1 cellular context compared by ENCODE assay signal in the genomic region with DNA sequence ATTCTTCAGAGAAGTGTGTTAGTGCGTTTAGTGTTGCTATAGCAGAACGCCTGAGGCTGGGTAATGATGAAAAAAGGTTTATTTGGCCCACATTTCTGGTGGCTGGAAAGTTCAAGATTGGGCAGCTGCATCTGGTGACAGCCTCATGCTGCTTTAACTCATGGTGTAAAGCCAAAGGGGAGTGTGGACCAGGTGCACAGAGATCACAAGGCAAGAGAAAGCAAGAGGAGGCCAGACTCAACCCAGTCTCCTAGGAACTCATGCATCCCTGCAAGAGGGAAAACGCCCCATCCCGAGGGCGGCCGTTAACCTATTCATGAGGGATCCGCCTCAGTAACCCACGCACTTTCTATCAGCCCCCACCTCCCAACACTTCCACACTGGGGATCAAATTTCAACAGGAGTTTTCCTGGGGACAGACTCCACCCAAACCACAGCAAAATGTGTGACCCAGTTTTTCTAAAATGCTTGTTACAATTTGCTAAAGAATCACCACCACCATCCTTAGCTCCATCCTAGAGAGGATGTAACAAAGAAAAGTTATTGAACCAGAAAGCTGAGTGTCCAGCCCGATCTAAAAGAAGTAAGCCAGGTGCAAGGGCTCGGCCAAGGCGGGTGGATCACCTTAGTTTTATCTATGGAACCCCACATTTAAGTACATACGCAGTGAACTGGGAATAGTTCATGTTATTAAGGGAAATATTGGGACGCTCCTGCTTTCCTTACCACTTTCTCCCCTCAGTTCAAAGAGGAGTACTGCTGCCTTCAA.
A peak's percentile ranks its signal among the peaks of the same experiment; 100 is the strongest.
TF ChIP-seq lines count a peak whose summit lies in the region.

No MANE protein-coding gene starts in this region.

TF ChIP-seq in K562, 482 proteins besides CTCF, POLR2A, EP300 and RAD21 (continued from another document):
- TF ChIP-seq, protein P1, sequence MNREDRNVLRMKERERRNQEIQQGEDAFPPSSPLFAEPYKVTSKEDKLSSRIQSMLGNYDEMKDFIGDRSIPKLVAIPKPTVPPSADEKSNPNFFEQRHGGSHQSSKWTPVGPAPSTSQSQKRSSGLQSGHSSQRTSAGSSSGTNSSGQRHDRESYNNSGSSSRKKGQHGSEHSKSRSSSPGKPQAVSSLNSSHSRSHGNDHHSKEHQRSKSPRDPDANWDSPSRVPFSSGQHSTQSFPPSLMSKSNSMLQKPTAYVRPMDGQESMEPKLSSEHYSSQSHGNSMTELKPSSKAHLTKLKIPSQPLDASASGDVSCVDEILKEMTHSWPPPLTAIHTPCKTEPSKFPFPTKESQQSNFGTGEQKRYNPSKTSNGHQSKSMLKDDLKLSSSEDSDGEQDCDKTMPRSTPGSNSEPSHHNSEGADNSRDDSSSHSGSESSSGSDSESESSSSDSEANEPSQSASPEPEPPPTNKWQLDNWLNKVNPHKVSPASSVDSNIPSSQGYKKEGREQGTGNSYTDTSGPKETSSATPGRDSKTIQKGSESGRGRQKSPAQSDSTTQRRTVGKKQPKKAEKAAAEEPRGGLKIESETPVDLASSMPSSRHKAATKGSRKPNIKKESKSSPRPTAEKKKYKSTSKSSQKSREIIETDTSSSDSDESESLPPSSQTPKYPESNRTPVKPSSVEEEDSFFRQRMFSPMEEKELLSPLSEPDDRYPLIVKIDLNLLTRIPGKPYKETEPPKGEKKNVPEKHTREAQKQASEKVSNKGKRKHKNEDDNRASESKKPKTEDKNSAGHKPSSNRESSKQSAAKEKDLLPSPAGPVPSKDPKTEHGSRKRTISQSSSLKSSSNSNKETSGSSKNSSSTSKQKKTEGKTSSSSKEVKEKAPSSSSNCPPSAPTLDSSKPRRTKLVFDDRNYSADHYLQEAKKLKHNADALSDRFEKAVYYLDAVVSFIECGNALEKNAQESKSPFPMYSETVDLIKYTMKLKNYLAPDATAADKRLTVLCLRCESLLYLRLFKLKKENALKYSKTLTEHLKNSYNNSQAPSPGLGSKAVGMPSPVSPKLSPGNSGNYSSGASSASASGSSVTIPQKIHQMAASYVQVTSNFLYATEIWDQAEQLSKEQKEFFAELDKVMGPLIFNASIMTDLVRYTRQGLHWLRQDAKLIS (CRISPR knock-in tag; IDR thresholded peaks at IDR 0.05) = no peak
- TF ChIP-seq TARDBP (IDR thresholded peaks at IDR 0.05) (0 out of 2 replicates have a peak, but pooled peaks have one; percentile 12), ELF4 (CRISPR knock-in tag; IDR thresholded peaks at IDR 0.05) (0 out of 2 replicates have a peak, but pooled peaks have one; percentile 20), MEF2D (tag; conservative IDR thresholded peaks at IDR 0.05; ENCODE audit: low read depth) (no peak), ZNF699 (CRISPR knock-in tag; IDR thresholded peaks at IDR 0.05; ENCODE audit: insufficient replicate concordance) (no peak), GATAD2A (IDR thresholded peaks at IDR 0.05) (0 out of 2 replicates have a peak, but pooled peaks have one; percentile 60), KDM1A (IDR thresholded peaks at IDR 0.05) (0 out of 4 replicates have a peak, but pooled peaks of 1 of the 2 experiments have one; percentile 9), RFX1 (IDR thresholded peaks at IDR 0.05) (peak; percentile 37; the same call in 1 of the 2 replicates), MAZ (CRISPR knock-in tag; conservative IDR thresholded peaks at IDR 0.05 in 1 of 2, IDR thresholded peaks at IDR 0.05 in 1 of 2) (peak in 1 of 2 experiments; percentile 78; a peak in 2 of 4 replicates), ZNF347 (CRISPR knock-in tag; IDR thresholded peaks at IDR 0.05; ENCODE audit: low read depth) (no peak), HDAC1 (IDR thresholded peaks at IDR 0.05) (0 out of 4 replicates have a peak, but pooled peaks of 1 of the 2 experiments have one; percentile 18), MIER1 (IDR thresholded peaks at IDR 0.05; ENCODE audit: low read depth) (no peak), SUPT5H (IDR thresholded peaks at IDR 0.05) (peak; percentile 63), POLR2AphosphoS2 (IDR thresholded peaks at IDR 0.05; ENCODE audit: low read length) (peak; percentile 87; the same call in 1 of the 2 replicates), PML (IDR thresholded peaks at IDR 0.05; ENCODE audit: low read length) (peak; percentile 32; the same call in 1 of the 2 replicates), ARHGAP35 (IDR thresholded peaks at IDR 0.05; ENCODE audit: partially characterized antibody) (no peak), CREM (IDR thresholded peaks at IDR 0.05; ENCODE audit: low read depth) (no peak), RBM15 (IDR thresholded peaks at IDR 0.05; ENCODE audit: insufficient read depth, low read length) (no peak), FUS (optimal IDR thresholded peaks at IDR 0.05; ENCODE audit: low read depth, low read length) (no peak), FOXP1 (CRISPR knock-in tag; IDR thresholded peaks at IDR 0.05) (no peak), HDAC2 (IDR thresholded peaks at IDR 0.05) (0 out of 2 replicates have a peak, but pooled peaks have one; percentile 19)
- TF ChIP-seq, protein P2, sequence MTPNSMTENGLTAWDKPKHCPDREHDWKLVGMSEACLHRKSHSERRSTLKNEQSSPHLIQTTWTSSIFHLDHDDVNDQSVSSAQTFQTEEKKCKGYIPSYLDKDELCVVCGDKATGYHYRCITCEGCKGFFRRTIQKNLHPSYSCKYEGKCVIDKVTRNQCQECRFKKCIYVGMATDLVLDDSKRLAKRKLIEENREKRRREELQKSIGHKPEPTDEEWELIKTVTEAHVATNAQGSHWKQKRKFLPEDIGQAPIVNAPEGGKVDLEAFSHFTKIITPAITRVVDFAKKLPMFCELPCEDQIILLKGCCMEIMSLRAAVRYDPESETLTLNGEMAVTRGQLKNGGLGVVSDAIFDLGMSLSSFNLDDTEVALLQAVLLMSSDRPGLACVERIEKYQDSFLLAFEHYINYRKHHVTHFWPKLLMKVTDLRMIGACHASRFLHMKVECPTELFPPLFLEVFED (CRISPR knock-in tag; conservative IDR thresholded peaks at IDR 0.05) = 0 out of 2 replicates have a peak, but pooled peaks have one; percentile 9
- TF ChIP-seq, protein P3, sequence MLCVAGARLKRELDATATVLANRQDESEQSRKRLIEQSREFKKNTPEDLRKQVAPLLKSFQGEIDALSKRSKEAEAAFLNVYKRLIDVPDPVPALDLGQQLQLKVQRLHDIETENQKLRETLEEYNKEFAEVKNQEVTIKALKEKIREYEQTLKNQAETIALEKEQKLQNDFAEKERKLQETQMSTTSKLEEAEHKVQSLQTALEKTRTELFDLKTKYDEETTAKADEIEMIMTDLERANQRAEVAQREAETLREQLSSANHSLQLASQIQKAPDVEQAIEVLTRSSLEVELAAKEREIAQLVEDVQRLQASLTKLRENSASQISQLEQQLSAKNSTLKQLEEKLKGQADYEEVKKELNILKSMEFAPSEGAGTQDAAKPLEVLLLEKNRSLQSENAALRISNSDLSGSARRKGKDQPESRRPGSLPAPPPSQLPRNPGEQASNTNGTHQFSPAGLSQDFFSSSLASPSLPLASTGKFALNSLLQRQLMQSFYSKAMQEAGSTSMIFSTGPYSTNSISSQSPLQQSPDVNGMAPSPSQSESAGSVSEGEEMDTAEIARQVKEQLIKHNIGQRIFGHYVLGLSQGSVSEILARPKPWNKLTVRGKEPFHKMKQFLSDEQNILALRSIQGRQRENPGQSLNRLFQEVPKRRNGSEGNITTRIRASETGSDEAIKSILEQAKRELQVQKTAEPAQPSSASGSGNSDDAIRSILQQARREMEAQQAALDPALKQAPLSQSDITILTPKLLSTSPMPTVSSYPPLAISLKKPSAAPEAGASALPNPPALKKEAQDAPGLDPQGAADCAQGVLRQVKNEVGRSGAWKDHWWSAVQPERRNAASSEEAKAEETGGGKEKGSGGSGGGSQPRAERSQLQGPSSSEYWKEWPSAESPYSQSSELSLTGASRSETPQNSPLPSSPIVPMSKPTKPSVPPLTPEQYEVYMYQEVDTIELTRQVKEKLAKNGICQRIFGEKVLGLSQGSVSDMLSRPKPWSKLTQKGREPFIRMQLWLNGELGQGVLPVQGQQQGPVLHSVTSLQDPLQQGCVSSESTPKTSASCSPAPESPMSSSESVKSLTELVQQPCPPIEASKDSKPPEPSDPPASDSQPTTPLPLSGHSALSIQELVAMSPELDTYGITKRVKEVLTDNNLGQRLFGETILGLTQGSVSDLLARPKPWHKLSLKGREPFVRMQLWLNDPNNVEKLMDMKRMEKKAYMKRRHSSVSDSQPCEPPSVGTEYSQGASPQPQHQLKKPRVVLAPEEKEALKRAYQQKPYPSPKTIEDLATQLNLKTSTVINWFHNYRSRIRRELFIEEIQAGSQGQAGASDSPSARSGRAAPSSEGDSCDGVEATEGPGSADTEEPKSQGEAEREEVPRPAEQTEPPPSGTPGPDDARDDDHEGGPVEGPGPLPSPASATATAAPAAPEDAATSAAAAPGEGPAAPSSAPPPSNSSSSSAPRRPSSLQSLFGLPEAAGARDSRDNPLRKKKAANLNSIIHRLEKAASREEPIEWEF (CRISPR knock-in tag; IDR thresholded peaks at IDR 0.05) = no peak
